ENCODE assay signal across 1 cellular context in the genomic region with DNA sequence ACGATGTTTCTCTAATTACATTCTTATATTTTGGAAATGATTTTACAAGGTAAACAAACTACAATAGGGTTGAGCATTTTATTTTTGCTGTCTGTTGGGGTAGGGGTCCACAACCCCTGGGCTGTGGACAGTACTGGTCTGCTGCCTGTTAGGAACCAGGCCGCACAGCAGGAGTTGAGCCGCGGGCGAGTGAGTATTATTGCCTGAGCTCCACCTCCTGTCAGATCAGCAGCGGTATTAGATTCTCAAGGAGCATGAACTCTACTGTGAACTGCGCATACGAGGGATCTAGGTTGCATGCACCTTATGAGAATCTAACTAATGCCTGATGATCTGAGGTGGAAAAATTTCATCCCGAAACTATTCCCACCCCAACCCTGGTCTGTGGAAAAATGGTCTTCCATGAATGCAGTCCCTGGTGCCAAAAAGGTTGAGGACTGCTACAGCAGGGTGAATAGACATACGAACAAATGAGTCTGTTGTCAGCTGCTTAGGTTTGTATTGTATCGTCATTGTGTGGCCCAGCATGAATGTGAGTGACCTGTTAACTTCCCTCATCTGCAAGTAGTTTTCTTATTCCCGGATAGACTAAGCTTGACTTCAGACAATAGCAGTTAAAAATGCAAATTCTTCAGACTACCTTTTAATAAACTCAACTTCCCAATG.
TF ChIP-seq lines count a peak whose summit lies in the region.

No MANE protein-coding gene starts in this region.

TF ChIP-seq in HCT116, 20 proteins besides CTCF, POLR2A, EP300 and RAD21:
- TF ChIP-seq SP1 (IDR thresholded peaks at IDR 0.05; ENCODE audit: low read depth) (0 out of 2 replicates have a peak, but pooled peaks have one; percentile 8), POLR2AphosphoS5 (IDR thresholded peaks at IDR 0.05; ENCODE audit: low read depth, low read length) (peak; percentile 28; the same call in 1 of the 2 replicates)
- TF ChIP-seq, protein P1, sequence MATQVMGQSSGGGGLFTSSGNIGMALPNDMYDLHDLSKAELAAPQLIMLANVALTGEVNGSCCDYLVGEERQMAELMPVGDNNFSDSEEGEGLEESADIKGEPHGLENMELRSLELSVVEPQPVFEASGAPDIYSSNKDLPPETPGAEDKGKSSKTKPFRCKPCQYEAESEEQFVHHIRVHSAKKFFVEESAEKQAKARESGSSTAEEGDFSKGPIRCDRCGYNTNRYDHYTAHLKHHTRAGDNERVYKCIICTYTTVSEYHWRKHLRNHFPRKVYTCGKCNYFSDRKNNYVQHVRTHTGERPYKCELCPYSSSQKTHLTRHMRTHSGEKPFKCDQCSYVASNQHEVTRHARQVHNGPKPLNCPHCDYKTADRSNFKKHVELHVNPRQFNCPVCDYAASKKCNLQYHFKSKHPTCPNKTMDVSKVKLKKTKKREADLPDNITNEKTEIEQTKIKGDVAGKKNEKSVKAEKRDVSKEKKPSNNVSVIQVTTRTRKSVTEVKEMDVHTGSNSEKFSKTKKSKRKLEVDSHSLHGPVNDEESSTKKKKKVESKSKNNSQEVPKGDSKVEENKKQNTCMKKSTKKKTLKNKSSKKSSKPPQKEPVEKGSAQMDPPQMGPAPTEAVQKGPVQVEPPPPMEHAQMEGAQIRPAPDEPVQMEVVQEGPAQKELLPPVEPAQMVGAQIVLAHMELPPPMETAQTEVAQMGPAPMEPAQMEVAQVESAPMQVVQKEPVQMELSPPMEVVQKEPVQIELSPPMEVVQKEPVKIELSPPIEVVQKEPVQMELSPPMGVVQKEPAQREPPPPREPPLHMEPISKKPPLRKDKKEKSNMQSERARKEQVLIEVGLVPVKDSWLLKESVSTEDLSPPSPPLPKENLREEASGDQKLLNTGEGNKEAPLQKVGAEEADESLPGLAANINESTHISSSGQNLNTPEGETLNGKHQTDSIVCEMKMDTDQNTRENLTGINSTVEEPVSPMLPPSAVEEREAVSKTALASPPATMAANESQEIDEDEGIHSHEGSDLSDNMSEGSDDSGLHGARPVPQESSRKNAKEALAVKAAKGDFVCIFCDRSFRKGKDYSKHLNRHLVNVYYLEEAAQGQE (IDR thresholded peaks at IDR 0.05; ENCODE audit: low read depth): no peak
